ENCODE assay signal across 18 cellular contexts in genomic region chr7:159115601-159116501, GRCh38. TPM values are rescaled to one million over a fixed set of nuclear protein-coding genes. Genes with fewer than 3 reads are reported as not detected.
DNase-seq lines count a peak whose midpoint lies in the region; ATAC-seq, FAIRE-seq and TF ChIP-seq lines count a peak whose summit lies in the region.
"Had no signal": no experiment of that assay in that cellular context is flagged by ENCODE, and none has a peak within 500 bp of the region (broad histone marks: within the 10 kb centered on the region; RNA-seq: fewer than 3 reads in every experiment).

No MANE protein-coding gene starts in this region.

- no peaks in the 10 kb centered on the region for H3K9me3 Mint-ChIP-seq in chondrocyte (ENCODE audit: low read depth)
- no peaks in the 10 kb centered on the region for H3K9me3 Mint-ChIP-seq in activated T-helper 2 cell treated with anti-CD3 and anti-CD28 coated beads, Interferon-gamma antibody, Interleukin-2, Interleukin-4, amounts not matched to agents 10 μg/mL and 5 μg/mL and 100 μg/mL, durations not matched to agents 14 hours and 24 hours and 36 hours
- H3K9me3 Mint-ChIP-seq: activated naive CD8-positive, alpha-beta T cell treated with anti-CD3 and anti-CD28 coated beads, Interleukin-2, amount 50 U/mL, for 24 hours had no signal

- peaks cover 55% of the 10 kb centered on the region for H3K27me3 Mint-ChIP-seq in chondrocyte (ENCODE audit: low read depth)
- H3K27me3 Mint-ChIP-seq in activated T-helper 2 cell treated with anti-CD3 and anti-CD28 coated beads, Interferon-gamma antibody, Interleukin-2, Interleukin-4, amounts not matched to agents 10 μg/mL and 5 μg/mL and 100 μg/mL, durations not matched to agents 14 hours and 24 hours and 36 hours (ENCODE audit: low read depth): peaks cover 32% of the 10 kb centered on the region

- TF ChIP-seq CTCF in HCT116 (IDR thresholded peaks at IDR 0.05 in 2 of 3, conservative IDR thresholded peaks at IDR 0.05 in 1 of 3; ENCODE audit: borderline replicate concordance in 1 of 3, insufficient read depth in 1 of 3, low read depth in 2 of 3, low read length in 2 of 3) (peak in 1 of 3 experiments; percentile 23; a peak in 1 of 6 replicates), chondrocyte (IDR thresholded peaks at IDR 0.05) (no peak), parathyroid adenoma (IDR thresholded peaks at IDR 0.05) (no peak)

- H4K20me1 ChIP-seq in HCT116 (ENCODE audit: insufficient read depth): no peaks in the 10 kb centered on the region; the same call in 1 of the 2 replicates

- no peak overlapping the region for H3K27ac Mint-ChIP-seq in chondrocyte (ENCODE audit: unreplicated experiment)
- no peak overlapping the region for H3K27ac Mint-ChIP-seq in activated T-helper 2 cell treated with anti-CD3 and anti-CD28 coated beads, Interferon-gamma antibody, Interleukin-2, Interleukin-4, amounts not matched to agents 10 μg/mL and 5 μg/mL and 100 μg/mL, durations not matched to agents 14 hours and 24 hours and 36 hours
- H3K27ac Mint-ChIP-seq: activated naive CD8-positive, alpha-beta T cell treated with anti-CD3 and anti-CD28 coated beads, Interleukin-2, amount 50 U/mL, for 24 hours had no signal

- DNase-seq in NCI-H345 (lab: John Stamatoyannopoulos, UW) (peak; percentile 15), NCI-H345 treated with DMSO at 0.1 percent for 48 hours (lab: John Stamatoyannopoulos, UW; ENCODE audit: unreplicated experiment) (no peak), HCT116 (ENCODE audit: low read depth, low spot score) (no peak), chondrocyte (ENCODE audit: low spot score) (peak; percentile 74), OCI-M1 (lab: John Stamatoyannopoulos, UW) (no peak), H54 (ENCODE audit: insufficient read length, low spot score) (no peak)
- no peak for DNase-seq in activated T-helper 2 cell treated with anti-CD3 and anti-CD28 coated beads, Interferon-gamma antibody, Interleukin-2, Interleukin-4, amounts not matched to agents 10 μg/mL and 5 μg/mL and 100 μg/mL, durations not matched to agents 14 hours and 24 hours and 36 hours (ENCODE audit: low spot score)
- DNase-seq: activated CD4-positive, alpha-beta T cell treated with anti-CD3 and anti-CD28 coated beads for 4 hours; activated CD8-positive, alpha-beta memory T cell treated with anti-CD3 and anti-CD28 coated beads, Interleukin-2, amount 50 U/mL, for 48 hours; activated naive CD8-positive, alpha-beta T cell treated with anti-CD3 and anti-CD28 coated beads, Interleukin-2, amount 50 U/mL, for 24 hours; central memory CD4-positive, alpha-beta T cell; foreskin fibroblast; NCI-H1048; NCI-H526 treated with DMSO at 0.1 percent for 48 hours had no signal

- H3K36me3 ChIP-seq in HCT116 (ENCODE audit: control insufficient read depth in 1 of 2, insufficient read depth in 2 of 2, low read length in 2 of 2) (no peaks in the 10 kb centered on the region), parathyroid adenoma (ENCODE audit: control insufficient read depth, insufficient read depth, low read length) (no peaks in the 10 kb centered on the region)
- H3K36me3 ChIP-seq: neutrophil, upper lobe of left lung had no signal

- H3K9ac ChIP-seq in HCT116 (ENCODE audit: low read length): no peak overlapping the region
- no peak overlapping the region for H3K9ac ChIP-seq in parathyroid adenoma

- TF ChIP-seq POLR2A in HCT116 (IDR thresholded peaks at IDR 0.05; ENCODE audit: borderline replicate concordance, extremely low read depth, insufficient read depth, insufficient read length): no peak
- TF ChIP-seq POLR2A in H54 (IDR thresholded peaks at IDR 0.05; ENCODE audit: low read depth, low read length): no peak

- FAIRE-seq in H54 (lab: Jason Lieb, UNC): no peak
- FAIRE-seq: HTR-8/SVneo had no signal

- no peaks in the 10 kb centered on the region for H3K4me1 Mint-ChIP-seq in chondrocyte (ENCODE audit: low read depth)
- peaks cover 1% of the 10 kb centered on the region for H3K4me1 Mint-ChIP-seq in activated T-helper 2 cell treated with anti-CD3 and anti-CD28 coated beads, Interferon-gamma antibody, Interleukin-2, Interleukin-4, amounts not matched to agents 10 μg/mL and 5 μg/mL and 100 μg/mL, durations not matched to agents 14 hours and 24 hours and 36 hours (ENCODE audit: low read depth)
- H3K4me1 Mint-ChIP-seq: activated naive CD8-positive, alpha-beta T cell treated with anti-CD3 and anti-CD28 coated beads, Interleukin-2, amount 50 U/mL, for 24 hours had no signal

- intact Hi-C loops in HCT116 (cut with micrococcal nuclease): no loop called here
- intact Hi-C loops in activated T-helper 2 cell treated with anti-CD3 and anti-CD28 coated beads, Interferon-gamma antibody, Interleukin-2, Interleukin-4, amounts not matched to agents 10 μg/mL and 5 μg/mL and 100 μg/mL, durations not matched to agents 14 hours and 24 hours and 36 hours (cut with micrococcal nuclease): no loop called here

- H2AFZ ChIP-seq in HCT116 (ENCODE audit: low read depth, low read length, poor library complexity, severe bottlenecking) (no peak overlapping the region), parathyroid adenoma (peak overlapping the region; percentile 3)

- RAD21 ChIA-PET in HCT116 (lab: Charles Lee; ENCODE audit: low non-redundant PET in 1 of 2, low total read pairs in 2 of 2, uncharacterized antibody in 2 of 2, unreplicated experiment in 2 of 2): no interaction called here

- H3K27ac ChIP-seq in HCT116 (ENCODE audit: low read depth, low read length): no peak overlapping the region
- H3K27ac ChIP-seq in parathyroid adenoma: no peak overlapping the region
- H3K27ac ChIP-seq: neutrophil, upper lobe of left lung had no signal

- CTCF ChIA-PET in HCT116 (lab: Charles Lee): no interaction called here

- 0 out of 2 replicates have a peak, but pooled peaks have one; percentile 53 for ATAC-seq in HCT116
- ATAC-seq: activated naive CD8-positive, alpha-beta T cell treated with anti-CD3 and anti-CD28 coated beads, Interleukin-2, amount 50 U/mL, for 24 hours had no signal

- H3K4me3 ChIP-seq in HCT116 (replicated peaks in 1 of 2; ENCODE audit: low read depth in 1 of 2, low read length in 2 of 2): no peak overlapping the region
- no peak overlapping the region for H3K4me3 ChIP-seq in parathyroid adenoma (ENCODE audit: low read depth, low read length)
- H3K4me3 ChIP-seq: upper lobe of left lung had no signal

- POLR2A ChIA-PET in HCT116 (lab: Charles Lee): no interaction called here

- no TSS peak for BruUV-seq in HCT116 (replicated peaks; lab: Mats Ljungman, UMichigan)

- no peak overlapping the region for H3K4me2 ChIP-seq in HCT116 (ENCODE audit: low read length)
- H3K4me2 ChIP-seq in parathyroid adenoma (ENCODE audit: low read length): no peak overlapping the region

- H3K79me2 ChIP-seq in HCT116 (ENCODE audit: insufficient read depth, low read length): no peaks in the 10 kb centered on the region
- no peaks in the 10 kb centered on the region for H3K79me2 ChIP-seq in parathyroid adenoma

- H3K36me3 Mint-ChIP-seq in chondrocyte (ENCODE audit: low read depth): no peaks in the 10 kb centered on the region
- peaks cover 4% of the 10 kb centered on the region for H3K36me3 Mint-ChIP-seq in activated T-helper 2 cell treated with anti-CD3 and anti-CD28 coated beads, Interferon-gamma antibody, Interleukin-2, Interleukin-4, amounts not matched to agents 10 μg/mL and 5 μg/mL and 100 μg/mL, durations not matched to agents 14 hours and 24 hours and 36 hours (ENCODE audit: low read depth)

- no peak overlapping the region for H3K4me3 Mint-ChIP-seq in chondrocyte (ENCODE audit: unreplicated experiment)
- no peak overlapping the region for H3K4me3 Mint-ChIP-seq in activated T-helper 2 cell treated with anti-CD3 and anti-CD28 coated beads, Interferon-gamma antibody, Interleukin-2, Interleukin-4, amounts not matched to agents 10 μg/mL and 5 μg/mL and 100 μg/mL, durations not matched to agents 14 hours and 24 hours and 36 hours (ENCODE audit: low read depth)
- H3K4me3 Mint-ChIP-seq: activated naive CD8-positive, alpha-beta T cell treated with anti-CD3 and anti-CD28 coated beads, Interleukin-2, amount 50 U/mL, for 24 hours had no signal

- no peak for TF ChIP-seq RAD21 in HCT116 (IDR thresholded peaks at IDR 0.05; ENCODE audit: low read depth)

- no peaks in the 10 kb centered on the region for H3K9me2 ChIP-seq in HCT116 (ENCODE audit: insufficient read depth)

- H3K9me3 ChIP-seq in HCT116 (ENCODE audit: control insufficient read depth in 1 of 2, insufficient read depth in 1 of 2, low read depth in 1 of 2, low read length in 2 of 2): no peaks in the 10 kb centered on the region
- no peaks in the 10 kb centered on the region for H3K9me3 ChIP-seq in parathyroid adenoma (ENCODE audit: control insufficient read depth, low read length)
- H3K9me3 ChIP-seq: neutrophil, upper lobe of left lung had no signal

- no peaks in the 10 kb centered on the region for H3K4me1 ChIP-seq in HCT116 (ENCODE audit: control insufficient read depth in 1 of 2, insufficient read depth in 2 of 2, low read length in 2 of 2)
- peaks cover 4% of the 10 kb centered on the region for H3K4me1 ChIP-seq in parathyroid adenoma

- H3K27me3 ChIP-seq in HCT116 (ENCODE audit: insufficient read depth, low read length): peaks cover 28% of the 10 kb centered on the region
- no peaks in the 10 kb centered on the region for H3K27me3 ChIP-seq in parathyroid adenoma (ENCODE audit: control insufficient read depth, insufficient read depth, low read length)

TF ChIP-seq in HCT116, 20 proteins besides CTCF, POLR2A, EP300 and RAD21:
- TF ChIP-seq EGR1 (IDR thresholded peaks at IDR 0.05; ENCODE audit: low read depth) (no peak), POLR2AphosphoS5 (IDR thresholded peaks at IDR 0.05; ENCODE audit: low read depth, low read length) (no peak), SRF (IDR thresholded peaks at IDR 0.05; ENCODE audit: low read depth) (no peak), SP1 (IDR thresholded peaks at IDR 0.05; ENCODE audit: low read depth) (no peak), SIN3A (IDR thresholded peaks at IDR 0.05; ENCODE audit: low read depth) (no peak)

RNA-seq across cellular contexts. Expression of gene VIPR2, which starts 28.8 kb away (rescaled TPM):
- total RNA-seq in HCT116 (2021; ENCODE audit: unreplicated experiment) (0.10 TPM), chondrocyte (0.07 TPM in 1 of 3 replicates, not detected in the others)
- polyA plus RNA-seq in HCT116 (2012): 0.09 TPM in 1 of 2 replicates, not detected in the other
- total RNA-seq in activated T-helper 2 cell treated with anti-CD3 and anti-CD28 coated beads, Interferon-gamma antibody, Interleukin-2, Interleukin-4, amounts not matched to agents 10 μg/mL and 5 μg/mL and 100 μg/mL, durations not matched to agents 14 hours and 24 hours and 36 hours: 3.1 and 4.2 TPM in 2 replicates

Comparison
In these comparisons a context has a peak if more than half of its experiments do, and no peak if none do; other contexts are left out.
1. DNase-seq: peak in NCI-H345 (single experiment) and chondrocyte (single experiment); none in NCI-H345 treated with DMSO at 0.1 percent for 48 hours (single experiment), HCT116 (single experiment), OCI-M1 (single experiment), activated T-helper 2 cell treated with anti-CD3 and anti-CD28 coated beads, Interferon-gamma antibody, Interleukin-2, Interleukin-4, amounts not matched to agents 10 μg/mL and 5 μg/mL and 100 μg/mL, durations not matched to agents 14 hours and 24 hours and 36 hours (single experiment) and H54 (single experiment).